Comparison of ENCODE assay signal across 1 cellular context in the genomic region with DNA sequence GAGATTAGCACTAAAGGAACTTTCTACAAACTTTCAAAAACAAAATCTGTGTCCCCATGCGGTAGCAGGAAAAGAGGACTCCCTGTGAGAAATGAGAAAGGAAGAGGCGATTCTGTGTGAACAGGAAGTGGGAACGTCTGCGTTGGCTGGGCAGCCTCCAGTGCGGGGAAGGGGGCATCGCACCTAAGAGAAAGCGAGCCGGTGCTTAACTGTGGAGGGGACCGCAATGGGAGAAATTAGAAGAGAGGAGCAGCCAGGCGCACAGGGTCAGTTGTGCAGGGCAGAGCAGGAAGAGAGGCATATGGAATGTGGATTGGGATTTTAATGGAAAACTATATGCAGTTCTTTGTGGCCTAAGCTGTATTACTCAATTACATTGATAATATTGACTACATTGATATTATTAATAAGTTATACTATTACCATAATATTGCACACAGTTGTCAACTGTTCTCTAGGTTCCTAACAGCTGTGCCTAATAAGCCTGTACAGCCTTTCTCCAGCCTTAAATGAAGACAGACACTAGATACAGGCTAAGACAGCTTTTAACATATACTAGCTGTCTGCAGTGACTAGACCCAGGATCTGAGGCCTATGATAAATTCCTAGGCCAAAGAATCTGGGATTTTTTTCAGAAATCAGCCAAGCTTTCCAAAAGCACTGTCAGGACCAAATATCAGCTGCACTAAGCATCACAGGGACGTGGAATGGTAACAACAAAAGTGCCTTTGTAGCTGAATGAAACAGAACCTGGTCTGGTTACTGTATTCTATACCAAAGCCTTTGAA.
TF ChIP-seq lines count a peak whose summit lies in the region.

No MANE protein-coding gene starts in this region.

TF ChIP-seq in SK-N-SH treated with all-trans-retinoic acid at 6 μM for 48 hours, 23 proteins besides CTCF, POLR2A, EP300 and RAD21 (continued from another document):
- TF ChIP-seq, protein P1, sequence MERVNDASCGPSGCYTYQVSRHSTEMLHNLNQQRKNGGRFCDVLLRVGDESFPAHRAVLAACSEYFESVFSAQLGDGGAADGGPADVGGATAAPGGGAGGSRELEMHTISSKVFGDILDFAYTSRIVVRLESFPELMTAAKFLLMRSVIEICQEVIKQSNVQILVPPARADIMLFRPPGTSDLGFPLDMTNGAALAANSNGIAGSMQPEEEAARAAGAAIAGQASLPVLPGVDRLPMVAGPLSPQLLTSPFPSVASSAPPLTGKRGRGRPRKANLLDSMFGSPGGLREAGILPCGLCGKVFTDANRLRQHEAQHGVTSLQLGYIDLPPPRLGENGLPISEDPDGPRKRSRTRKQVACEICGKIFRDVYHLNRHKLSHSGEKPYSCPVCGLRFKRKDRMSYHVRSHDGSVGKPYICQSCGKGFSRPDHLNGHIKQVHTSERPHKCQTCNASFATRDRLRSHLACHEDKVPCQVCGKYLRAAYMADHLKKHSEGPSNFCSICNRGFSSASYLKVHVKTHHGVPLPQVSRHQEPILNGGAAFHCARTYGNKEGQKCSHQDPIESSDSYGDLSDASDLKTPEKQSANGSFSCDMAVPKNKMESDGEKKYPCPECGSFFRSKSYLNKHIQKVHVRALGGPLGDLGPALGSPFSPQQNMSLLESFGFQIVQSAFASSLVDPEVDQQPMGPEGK (CRISPR knock-in tag; IDR thresholded peaks at IDR 0.05; ENCODE audit: borderline replicate concordance): no peak
- TF ChIP-seq SNAI2 (CRISPR knock-in tag; IDR thresholded peaks at IDR 0.05) (no peak), BACH2 (CRISPR knock-in tag; IDR thresholded peaks at IDR 0.05; ENCODE audit: borderline replicate concordance) (no peak), ZFP30 (CRISPR knock-in tag; IDR thresholded peaks at IDR 0.05) (no peak), ZC3H10 (CRISPR knock-in tag; IDR thresholded peaks at IDR 0.05) (no peak), CSDC2 (CRISPR knock-in tag; IDR thresholded peaks at IDR 0.05) (no peak), ZFP3 (CRISPR knock-in tag; IDR thresholded peaks at IDR 0.05) (no peak), GLIS3 (CRISPR knock-in tag; IDR thresholded peaks at IDR 0.05) (no peak), TOX (CRISPR knock-in tag; IDR thresholded peaks at IDR 0.05; ENCODE audit: borderline replicate concordance) (no peak), ZNF8 (CRISPR knock-in tag; IDR thresholded peaks at IDR 0.05) (no peak)
- TF ChIP-seq, protein P2, sequence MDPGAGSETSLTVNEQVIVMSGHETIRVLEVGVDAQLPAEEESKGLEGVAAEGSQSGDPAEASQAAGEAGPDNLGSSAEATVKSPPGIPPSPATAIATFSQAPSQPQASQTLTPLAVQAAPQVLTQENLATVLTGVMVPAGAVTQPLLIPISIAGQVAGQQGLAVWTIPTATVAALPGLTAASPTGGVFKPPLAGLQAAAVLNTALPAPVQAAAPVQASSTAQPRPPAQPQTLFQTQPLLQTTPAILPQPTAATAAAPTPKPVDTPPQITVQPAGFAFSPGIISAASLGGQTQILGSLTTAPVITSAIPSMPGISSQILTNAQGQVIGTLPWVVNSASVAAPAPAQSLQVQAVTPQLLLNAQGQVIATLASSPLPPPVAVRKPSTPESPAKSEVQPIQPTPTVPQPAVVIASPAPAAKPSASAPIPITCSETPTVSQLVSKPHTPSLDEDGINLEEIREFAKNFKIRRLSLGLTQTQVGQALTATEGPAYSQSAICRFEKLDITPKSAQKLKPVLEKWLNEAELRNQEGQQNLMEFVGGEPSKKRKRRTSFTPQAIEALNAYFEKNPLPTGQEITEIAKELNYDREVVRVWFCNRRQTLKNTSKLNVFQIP (CRISPR knock-in tag; IDR thresholded peaks at IDR 0.05; ENCODE audit: borderline replicate concordance, low read depth): no peak
